Comparison of ENCODE assay signal across 10 cellular contexts in the genomic region with DNA sequence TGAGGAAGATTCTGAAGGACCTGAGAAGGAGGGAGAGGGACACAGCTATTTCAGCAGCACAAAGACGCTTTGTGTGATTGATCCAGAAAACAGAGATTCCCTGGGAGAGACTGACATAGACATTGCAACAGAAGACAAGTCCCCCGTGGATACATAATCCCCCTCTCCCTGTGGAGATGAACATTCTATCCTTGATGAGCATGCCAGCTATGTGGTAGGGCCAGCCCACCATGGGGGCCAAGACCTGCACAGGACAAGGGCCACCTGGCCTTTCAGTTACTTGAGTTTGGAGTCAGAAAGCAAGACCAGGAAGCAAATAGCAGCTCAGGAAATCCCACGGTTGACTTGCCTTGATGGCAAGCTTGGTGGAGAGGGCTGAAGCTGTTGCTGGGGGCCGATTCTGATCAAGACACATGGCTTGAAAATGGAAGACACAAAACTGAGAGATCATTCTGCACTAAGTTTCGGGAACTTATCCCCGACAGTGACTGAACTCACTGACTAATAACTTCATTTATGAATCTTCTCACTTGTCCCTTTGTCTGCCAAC.
DNase-seq lines count a peak whose midpoint lies in the region; ATAC-seq, FAIRE-seq and TF ChIP-seq lines count a peak whose summit lies in the region.
"Had no signal": no experiment of that assay in that cellular context is flagged by ENCODE, and none has a peak within 500 bp of the region (broad histone marks: within the 10 kb centered on the region; RNA-seq: fewer than 3 reads in every experiment).

No MANE protein-coding gene starts in this region.

- H4K20me1 ChIP-seq in endothelial cell of umbilical vein (replicated peaks; ENCODE audit: control insufficient read depth, extremely low read depth, insufficient read depth, low read length) = no peaks in the 10 kb centered on the region

- intact Hi-C loops in endothelial cell of umbilical vein (cut with micrococcal nuclease) = no loop called here

- no peak overlapping the region for H2AFZ ChIP-seq in endothelial cell of umbilical vein (ENCODE audit: low read depth, low read length)
- H2AFZ ChIP-seq: parathyroid adenoma had no signal

- CTCF ChIA-PET in endothelial cell of umbilical vein (lab: Charles Lee) = interaction anchor here (2.0 to 3.9 kb wide), 3 partner anchors 41 to 73 kb away, joined by 5 to 35 read pairs (median 9); no protein-coding TSS in a partner anchor

- H3K4me3 ChIP-seq in Peyer's patch = no peak overlapping the region
- no peak overlapping the region for H3K4me3 ChIP-seq in endothelial cell of umbilical vein (replicated peaks in 1 of 3; ENCODE audit: insufficient read depth in 1 of 3, low read depth in 1 of 3, low read length in 3 of 3)

- TF ChIP-seq CTCF in Peyer's patch (IDR thresholded peaks at IDR 0.05) = no peak
- TF ChIP-seq CTCF in endothelial cell of umbilical vein (IDR thresholded peaks at IDR 0.05; ENCODE audit: extremely low read depth in 1 of 2, insufficient read depth in 1 of 2, low read depth in 1 of 2, low read length in 2 of 2) = no peak

- no peak for FAIRE-seq in endothelial cell of umbilical vein (lab: Jason Lieb, UNC)

- peaks cover 0 to 15% (median 0%) of the 10 kb centered on the region in 3 donors for H3K36me3 ChIP-seq in Peyer's patch
- H3K36me3 ChIP-seq in endothelial cell of umbilical vein (ENCODE audit: control insufficient read depth in 2 of 2, extremely low read depth in 1 of 2, insufficient read depth in 2 of 2, low read length in 2 of 2) = peaks cover 30 to 39% of the 10 kb centered on the region in 2 experiments

- H3K36me3 Mint-ChIP-seq in activated T-cell treated with anti-CD3 and anti-CD28 coated beads, Interleukin-2, amount 50 U/mL, for 24 hours (ENCODE audit: low read depth) = peaks cover 61% of the 10 kb centered on the region

- H3K27ac ChIP-seq in Peyer's patch (peak overlapping the region; percentile 49 to 77 (median 60)), endothelial cell of umbilical vein (ENCODE audit: insufficient read depth, low read depth, low read length) (peak overlapping the region; percentile 99)
- H3K27ac ChIP-seq: parathyroid adenoma had no signal

- no peaks in the 10 kb centered on the region for H3K9me1 ChIP-seq in endothelial cell of umbilical vein (replicated peaks; ENCODE audit: control insufficient read depth, extremely low read depth, insufficient read depth, low read length)

- H3K4me3 Mint-ChIP-seq in activated T-cell treated with anti-CD3 and anti-CD28 coated beads, Interleukin-2, amount 50 U/mL, for 24 hours = peak overlapping the region; percentile 42
- peak overlapping the region; percentile 53 to 67 for H3K4me3 Mint-ChIP-seq in stimulated activated naive CD8-positive, alpha-beta T cell treated with anti-CD3 and anti-CD28 coated beads, Interleukin-15, amount 100 ng/mL, for 72 hours

- peaks cover 2% of the 10 kb centered on the region for H3K9me3 Mint-ChIP-seq in activated T-cell treated with anti-CD3 and anti-CD28 coated beads, Interleukin-2, amount 50 U/mL, for 24 hours
- no peaks in the 10 kb centered on the region for H3K9me3 Mint-ChIP-seq in stimulated activated naive CD8-positive, alpha-beta T cell treated with anti-CD3 and anti-CD28 coated beads, Interleukin-15, amount 100 ng/mL, for 72 hours

- dilution Hi-C loops in endothelial cell of umbilical vein (cut with MboI; ENCODE audit: extremely low pct_ligation_motif_present, low sequenced_read_pairs) = no loop called here

- H3K4me2 ChIP-seq in endothelial cell of umbilical vein (ENCODE audit: insufficient read depth, low read length) = peak overlapping the region; percentile 80

- H3K4me1 ChIP-seq in Peyer's patch (peaks cover 0 to 27% (median 9%) of the 10 kb centered on the region in 4 donors), endothelial cell of umbilical vein (ENCODE audit: control insufficient read depth, extremely low read depth, insufficient read depth, low read length) (peaks cover 60% of the 10 kb centered on the region)
- H3K4me1 ChIP-seq: parathyroid adenoma had no signal

- BruUV-seq in endothelial cell of umbilical vein (replicated peaks; lab: Mats Ljungman, UMichigan) = no TSS peak

- POLR2A ChIA-PET in endothelial cell of umbilical vein (lab: Charles Lee) = no interaction called here

- peak overlapping the region; percentile 82 for H3K9ac ChIP-seq in endothelial cell of umbilical vein (replicated peaks; ENCODE audit: extremely low read depth, insufficient read depth, low read length)
- H3K9ac ChIP-seq: parathyroid adenoma had no signal

- TF ChIP-seq POLR2A in Peyer's patch (IDR thresholded peaks at IDR 0.05) (no peak), endothelial cell of umbilical vein (IDR thresholded peaks at IDR 0.05; ENCODE audit: low read depth, low read length) (no peak)

- no peaks in the 10 kb centered on the region for H3K27me3 ChIP-seq in Peyer's patch
- no peaks in the 10 kb centered on the region for H3K27me3 ChIP-seq in endothelial cell of umbilical vein (ENCODE audit: control insufficient read depth in 2 of 2, insufficient read depth in 2 of 2, low read length in 2 of 2)

- peaks cover 93% of the 10 kb centered on the region for H3K4me1 Mint-ChIP-seq in activated T-cell treated with anti-CD3 and anti-CD28 coated beads, Interleukin-2, amount 50 U/mL, for 24 hours (ENCODE audit: low read depth)
- peaks cover 83% of the 10 kb centered on the region for H3K4me1 Mint-ChIP-seq in stimulated activated naive CD8-positive, alpha-beta T cell treated with anti-CD3 and anti-CD28 coated beads, Interleukin-15, amount 100 ng/mL, for 72 hours

- DNase-seq in activated T-cell treated with anti-CD3 and anti-CD28 coated beads, Interleukin-2, amount 50 U/mL, for 24 hours = no peak
- DNase-seq in activated T-cell treated with anti-CD3 and anti-CD28 coated beads for 4 hours (no peak), Peyer's patch (no peak), endothelial cell of umbilical vein (ENCODE audit: low read depth, low spot score) (no peak), DMS153 treated with DMSO at 0.1 percent for 48 hours (lab: John Stamatoyannopoulos, UW; ENCODE audit: unreplicated experiment) (no peak)
- DNase-seq in stimulated activated naive CD8-positive, alpha-beta T cell treated with anti-CD3 and anti-CD28 coated beads, Interleukin-15, amount 100 ng/mL, for 72 hours = no peak
- no peak for DNase-seq in stimulated activated CD4-positive, alpha-beta T cell treated with anti-CD3 and anti-CD28 coated beads, Interleukin-4, amount 100 ng/mL, for 24 hours
- DNase-seq: NCI-H82 had no signal

- H3K79me2 ChIP-seq in endothelial cell of umbilical vein (ENCODE audit: control insufficient read depth, insufficient read depth, low read length) = peaks cover 14% of the 10 kb centered on the region
- H3K79me2 ChIP-seq: parathyroid adenoma had no signal

- peak overlapping the region; percentile 100 for H3K27ac Mint-ChIP-seq in activated T-cell treated with anti-CD3 and anti-CD28 coated beads, Interleukin-2, amount 50 U/mL, for 24 hours
- H3K27ac Mint-ChIP-seq in stimulated activated naive CD8-positive, alpha-beta T cell treated with anti-CD3 and anti-CD28 coated beads, Interleukin-15, amount 100 ng/mL, for 72 hours = peak overlapping the region; percentile 78 to 92

- no peak for ATAC-seq in stimulated activated naive CD8-positive, alpha-beta T cell treated with anti-CD3 and anti-CD28 coated beads, Interleukin-15, amount 100 ng/mL, for 72 hours
- ATAC-seq in GM21526 (IDR thresholded peaks at IDR 0.05; ENCODE audit: low FRiP score, unreplicated experiment) = no peak

- no peaks in the 10 kb centered on the region for H3K9me3 ChIP-seq in Peyer's patch
- no peaks in the 10 kb centered on the region for H3K9me3 ChIP-seq in endothelial cell of umbilical vein (replicated peaks; ENCODE audit: control insufficient read depth, insufficient read depth, low read length)

- no peaks in the 10 kb centered on the region for H3K27me3 Mint-ChIP-seq in activated T-cell treated with anti-CD3 and anti-CD28 coated beads, Interleukin-2, amount 50 U/mL, for 24 hours
- no peaks in the 10 kb centered on the region for H3K27me3 Mint-ChIP-seq in stimulated activated naive CD8-positive, alpha-beta T cell treated with anti-CD3 and anti-CD28 coated beads, Interleukin-15, amount 100 ng/mL, for 72 hours

TF ChIP-seq in endothelial cell of umbilical vein, 7 proteins besides CTCF, POLR2A, EP300 and RAD21:
- TF ChIP-seq JUN (IDR thresholded peaks at IDR 0.05; ENCODE audit: borderline replicate concordance, insufficient read depth, insufficient read length, low read depth) = no peak
- TF ChIP-seq EZH2 (IDR thresholded peaks at IDR 0.05; ENCODE audit: borderline replicate concordance, low read depth, low read length, severe bottlenecking) = no peak
- TF ChIP-seq MYC (IDR thresholded peaks at IDR 0.05; ENCODE audit: low read depth, low read length) = no peak
- TF ChIP-seq GATA2 (IDR thresholded peaks at IDR 0.05; ENCODE audit: insufficient read depth, insufficient read length, low read depth, low read length) = no peak
- no peak for TF ChIP-seq FOS (IDR thresholded peaks at IDR 0.05; ENCODE audit: borderline replicate concordance, insufficient read depth, low read length)
- TF ChIP-seq, protein P1, sequence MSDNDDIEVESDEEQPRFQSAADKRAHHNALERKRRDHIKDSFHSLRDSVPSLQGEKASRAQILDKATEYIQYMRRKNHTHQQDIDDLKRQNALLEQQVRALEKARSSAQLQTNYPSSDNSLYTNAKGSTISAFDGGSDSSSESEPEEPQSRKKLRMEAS (IDR thresholded peaks at IDR 0.05; ENCODE audit: insufficient read depth, insufficient read length) = no peak
- no peak for TF ChIP-seq POLR2AphosphoS5 (IDR thresholded peaks at IDR 0.05; ENCODE audit: insufficient read depth, low read depth, low read length)
